In genomic region chr3:117630885-117631284, GRCh38 we compare ENCODE assay signal across 16 cellular contexts.
DNase-seq lines count a peak whose midpoint lies in the region; ATAC-seq and TF ChIP-seq lines count a peak whose summit lies in the region.
"Had no signal": no experiment of that assay in that cellular context is flagged by ENCODE, and none has a peak within 500 bp of the region (broad histone marks: within the 10 kb centered on the region; RNA-seq: fewer than 3 reads in every experiment).

No MANE protein-coding gene starts in this region.

- H3K27me3 Mint-ChIP-seq in HFFc6 (ENCODE audit: insufficient read depth), result no peaks in the 10 kb centered on the region; the same call in none of the 2 replicates
- H3K27me3 Mint-ChIP-seq: activated naive CD8-positive, alpha-beta T cell treated with anti-CD3 and anti-CD28 coated beads, Interleukin-2, amount 10 ng/mL, durations not matched to agents 7 days and 5 days; B cell; stimulated activated naive B cell treated with anti-CD40 and anti-IgM and Interleukin-4, amounts not matched to agents 10 μg/mL and 1 μg/mL and 100 μg/mL, for 72 hours had no signal

- no peak overlapping the region for H3K27ac Mint-ChIP-seq in HFFc6
- H3K27ac Mint-ChIP-seq: activated naive CD8-positive, alpha-beta T cell treated with anti-CD3 and anti-CD28 coated beads, Interleukin-2, amount 10 ng/mL, durations not matched to agents 7 days and 5 days; B cell; stimulated activated naive B cell treated with anti-CD40 and anti-IgM and Interleukin-4, amounts not matched to agents 10 μg/mL and 1 μg/mL and 100 μg/mL, for 72 hours had no signal

- H3K9me3 Mint-ChIP-seq in HFFc6, result peaks cover 3% of the 10 kb centered on the region; the same call in 1 of the 2 replicates
- H3K9me3 Mint-ChIP-seq: activated naive CD8-positive, alpha-beta T cell treated with anti-CD3 and anti-CD28 coated beads, Interleukin-2, amount 10 ng/mL, durations not matched to agents 7 days and 5 days had no signal

- H3K4me3 Mint-ChIP-seq in HFFc6, result no peak overlapping the region
- H3K4me3 Mint-ChIP-seq: activated naive CD8-positive, alpha-beta T cell treated with anti-CD3 and anti-CD28 coated beads, Interleukin-2, amount 10 ng/mL, durations not matched to agents 7 days and 5 days; B cell; stimulated activated naive B cell treated with anti-CD40 and anti-IgM and Interleukin-4, amounts not matched to agents 10 μg/mL and 1 μg/mL and 100 μg/mL, for 72 hours had no signal

- ATAC-seq in GM21529 (IDR thresholded peaks at IDR 0.05; ENCODE audit: unreplicated experiment), result peak; percentile 7
- ATAC-seq: psoas muscle; stimulated activated naive B cell treated with anti-CD40 and anti-IgM and Interleukin-4, amounts not matched to agents 10 μg/mL and 1 μg/mL and 100 μg/mL, for 72 hours had no signal

- peaks cover 15% of the 10 kb centered on the region for H3K4me1 Mint-ChIP-seq in HFFc6 (ENCODE audit: low read depth)
- H3K4me1 Mint-ChIP-seq: activated naive CD8-positive, alpha-beta T cell treated with anti-CD3 and anti-CD28 coated beads, Interleukin-2, amount 10 ng/mL, durations not matched to agents 7 days and 5 days; B cell; stimulated activated naive B cell treated with anti-CD40 and anti-IgM and Interleukin-4, amounts not matched to agents 10 μg/mL and 1 μg/mL and 100 μg/mL, for 72 hours had no signal

- intact Hi-C loops in head of caudate nucleus (cut with DNase I), result no loop called here

- no peaks in the 10 kb centered on the region for H3K36me3 Mint-ChIP-seq in HFFc6 (ENCODE audit: low read depth)
- H3K36me3 Mint-ChIP-seq: activated naive CD8-positive, alpha-beta T cell treated with anti-CD3 and anti-CD28 coated beads, Interleukin-2, amount 10 ng/mL, durations not matched to agents 7 days and 5 days; stimulated activated naive B cell treated with anti-CD40 and anti-IgM and Interleukin-4, amounts not matched to agents 10 μg/mL and 1 μg/mL and 100 μg/mL, for 72 hours had no signal

- peak; percentile 52 for DNase-seq in DMS 273 treated with DMSO at 0.1 percent for 48 hours (lab: John Stamatoyannopoulos, UW)
- DNase-seq in NCI-H1092 (lab: John Stamatoyannopoulos, UW), result peak; percentile 54
- DNase-seq in astrocyte of the hippocampus (ENCODE audit: low read depth, low spot score), result peak; percentile 8
- DNase-seq in HFFc6, result no peak
- no peak for DNase-seq in EL
- no peak for DNase-seq in stimulated activated CD4-positive, alpha-beta T cell treated with anti-CD3 and anti-CD28 coated beads, Interleukin-4, amount 100 ng/mL, for 4 hours
- DNase-seq in head of caudate nucleus, result no peak
- DNase-seq: activated naive CD8-positive, alpha-beta T cell treated with anti-CD3 and anti-CD28 coated beads, Interleukin-2, amount 10 ng/mL, durations not matched to agents 7 days and 5 days; dorsolateral prefrontal cortex; foreskin melanocyte; islet precursor cell; NCI-H1694; psoas muscle; stimulated activated naive B cell treated with anti-CD40 and anti-IgM and Interleukin-4, amounts not matched to agents 10 μg/mL and 1 μg/mL and 100 μg/mL, for 72 hours had no signal

- TF ChIP-seq CTCF in HFFc6 (IDR thresholded peaks at IDR 0.05), result no peak

Comparison
In these comparisons a context has a peak if more than half of its experiments do, and no peak if none do; other contexts are left out.
1. DNase-seq: peak in DMS 273 treated with DMSO at 0.1 percent for 48 hours (single experiment), NCI-H1092 (single experiment) and astrocyte of the hippocampus (single experiment); none in HFFc6 (single experiment), EL (single experiment), stimulated activated CD4-positive, alpha-beta T cell treated with anti-CD3 and anti-CD28 coated beads, Interleukin-4, amount 100 ng/mL, for 4 hours (0 of 2) and head of caudate nucleus (0 of 42).